ENCODE assay signal across 8 cellular contexts in the genomic region with DNA sequence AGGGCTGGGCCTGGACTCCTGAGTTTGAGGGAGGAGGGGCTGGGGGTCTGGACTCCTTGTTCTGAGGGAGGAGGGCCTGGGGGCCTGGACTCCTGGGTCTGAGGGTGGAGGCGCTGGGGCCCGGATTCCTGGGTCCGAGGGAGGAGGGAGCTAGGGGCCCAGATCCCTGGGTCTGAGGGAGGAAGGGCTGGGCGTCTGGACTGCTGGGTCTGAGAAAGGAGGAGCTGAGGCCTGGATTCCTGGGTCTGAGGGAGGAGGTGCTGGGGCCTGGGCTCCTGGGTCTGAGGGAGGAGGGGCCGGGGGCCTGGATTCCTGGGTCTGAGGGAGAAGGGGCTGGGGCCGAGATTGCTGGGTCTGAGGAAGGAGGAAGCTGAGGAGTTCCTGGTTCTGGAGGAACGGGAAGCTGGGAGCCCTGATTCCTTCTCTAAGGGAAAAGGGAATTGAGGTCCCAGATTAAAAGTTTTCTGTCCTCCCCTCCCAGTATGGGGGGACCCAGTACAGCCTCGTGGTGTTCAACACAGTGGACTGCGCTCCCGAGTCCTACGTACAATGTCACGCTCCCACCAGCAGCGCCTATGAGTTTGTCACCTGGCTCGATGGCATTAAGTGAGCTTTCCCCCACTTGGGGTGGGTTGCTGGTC. TPM values are rescaled to one million over a fixed set of nuclear protein-coding genes. Genes with fewer than 3 reads are reported as not detected.
DNase-seq lines count a peak whose midpoint lies in the region; TF ChIP-seq lines count a peak whose summit lies in the region.

No MANE protein-coding gene starts in this region.

- TF ChIP-seq POLR2A in thyroid gland (IDR thresholded peaks at IDR 0.05) = no peak

- peak overlapping the region; percentile 98 for H3K4me3 Mint-ChIP-seq in activated CD4-positive, alpha-beta T cell treated with anti-CD3 and anti-CD28 coated beads, Interleukin-2, amount 10 ng/mL, durations not matched to agents 7 days and 5 days
- peak overlapping the region; percentile 94 for H3K4me3 Mint-ChIP-seq in activated naive CD8-positive, alpha-beta T cell treated with anti-CD3 and anti-CD28 coated beads for 36 hours

- TF ChIP-seq CTCF in thyroid gland (IDR thresholded peaks at IDR 0.05) = no peak

- POLR2A ChIA-PET in activated CD4-positive, alpha-beta T cell treated with anti-CD3 and anti-CD28 coated beads, Interleukin-2, amount 10 ng/mL, durations not matched to agents 7 days and 5 days (lab: Charles Lee) = no interaction called here

- H3K27me3 Mint-ChIP-seq in activated CD4-positive, alpha-beta T cell treated with anti-CD3 and anti-CD28 coated beads, Interleukin-2, amount 10 ng/mL, durations not matched to agents 7 days and 5 days = no peaks in the 10 kb centered on the region
- H3K27me3 Mint-ChIP-seq in activated naive CD8-positive, alpha-beta T cell treated with anti-CD3 and anti-CD28 coated beads for 36 hours = no peaks in the 10 kb centered on the region

- no peaks in the 10 kb centered on the region for H3K9me3 Mint-ChIP-seq in activated CD4-positive, alpha-beta T cell treated with anti-CD3 and anti-CD28 coated beads, Interleukin-2, amount 10 ng/mL, durations not matched to agents 7 days and 5 days
- no peaks in the 10 kb centered on the region for H3K9me3 Mint-ChIP-seq in activated naive CD8-positive, alpha-beta T cell treated with anti-CD3 and anti-CD28 coated beads for 36 hours

- peaks cover 30 to 35% of the 10 kb centered on the region in 2 donors for H3K4me1 ChIP-seq in thyroid gland

- DNase-seq in activated CD4-positive, alpha-beta T cell treated with anti-CD3 and anti-CD28 coated beads, Interleukin-2, amount 10 ng/mL, durations not matched to agents 7 days and 5 days = no peak
- no peak for DNase-seq in activated CD4-positive, alpha-beta T cell treated with anti-CD3 and anti-CD28 coated beads, Interleukin-2, amount 50 U/mL, for 1 hour
- no peak for DNase-seq in activated naive CD8-positive, alpha-beta T cell treated with anti-CD3 and anti-CD28 coated beads for 36 hours
- peak; percentile 29 for DNase-seq in kidney tubule cell (ENCODE audit: low spot score)
- peak in 1 of 2 donors; percentile 18 for DNase-seq in thyroid gland
- no peak for DNase-seq in AG20443 (ENCODE audit: low spot score)
- DNase-seq in NCI-H1436 (lab: John Stamatoyannopoulos, UW) = no peak
- no peak for DNase-seq in NCI-H2029 treated with DMSO at 0.1 percent for 48 hours (lab: John Stamatoyannopoulos, UW)

- H3K27me3 ChIP-seq in thyroid gland = no peaks in the 10 kb centered on the region

- H3K9me3 ChIP-seq in thyroid gland = no peaks in the 10 kb centered on the region

- H3K36me3 Mint-ChIP-seq in activated CD4-positive, alpha-beta T cell treated with anti-CD3 and anti-CD28 coated beads, Interleukin-2, amount 10 ng/mL, durations not matched to agents 7 days and 5 days (ENCODE audit: low read depth) = peaks cover 15% of the 10 kb centered on the region
- H3K36me3 Mint-ChIP-seq in activated naive CD8-positive, alpha-beta T cell treated with anti-CD3 and anti-CD28 coated beads for 36 hours = no peaks in the 10 kb centered on the region

- peaks cover 0 to 3% of the 10 kb centered on the region in 2 donors for H3K36me3 ChIP-seq in thyroid gland

- CTCF ChIA-PET in activated CD4-positive, alpha-beta T cell treated with anti-CD3 and anti-CD28 coated beads, Interleukin-2, amount 10 ng/mL, durations not matched to agents 7 days and 5 days (lab: Charles Lee) = interaction anchor here (1.2 to 1.7 kb wide), 3 partner anchors 9 to 29 kb away, joined by 3 to 5 read pairs (median 4); no protein-coding TSS in a partner anchor

- 23 to 33% methylated on average over 10 to 12 of the region's 14 CpGs for WGBS in thyroid gland, 2 donors

- peak overlapping the region; percentile 99 for H3K27ac Mint-ChIP-seq in activated CD4-positive, alpha-beta T cell treated with anti-CD3 and anti-CD28 coated beads, Interleukin-2, amount 10 ng/mL, durations not matched to agents 7 days and 5 days
- H3K27ac Mint-ChIP-seq in activated naive CD8-positive, alpha-beta T cell treated with anti-CD3 and anti-CD28 coated beads for 36 hours = peak overlapping the region; percentile 97

- intact Hi-C loops in thyroid gland (cut with DNase I) = loop anchor here (5.0 kb wide), 1 partner anchor 33 kb away; a partner anchor contains a TSS

- H3K27ac ChIP-seq in thyroid gland = peak overlapping the region; percentile 85 to 97 (median 92)

- peaks cover 26% of the 10 kb centered on the region for H3K4me1 Mint-ChIP-seq in activated CD4-positive, alpha-beta T cell treated with anti-CD3 and anti-CD28 coated beads, Interleukin-2, amount 10 ng/mL, durations not matched to agents 7 days and 5 days
- peaks cover 21% of the 10 kb centered on the region for H3K4me1 Mint-ChIP-seq in activated naive CD8-positive, alpha-beta T cell treated with anti-CD3 and anti-CD28 coated beads for 36 hours

- H3K4me3 ChIP-seq in thyroid gland (replicated peaks in 1 of 3) = peak overlapping the region; percentile 61 to 70 (median 64)

RNA-seq across cellular contexts. Expression of a gene that starts 0.7 kb away (rescaled TPM):
- 10 to 100 TPM; 57.9 to 62.7 TPM for total RNA-seq in activated CD4-positive, alpha-beta T cell treated with anti-CD3 and anti-CD28 coated beads, Interleukin-2, amount 10 ng/mL, durations not matched to agents 7 days and 5 days
- total RNA-seq in activated naive CD8-positive, alpha-beta T cell treated with anti-CD3 and anti-CD28 coated beads for 36 hours = 10 to 100 TPM; 41.6 to 44.8 TPM
- total RNA-seq in thyroid gland = 10 to 100 TPM; 42.6 to 50.2 (median 44.9) TPM

RNA-seq across cellular contexts. Expression of a gene that starts 5.7 kb away (rescaled TPM):
- 10 to 100 TPM; 13.3 to 13.9 TPM for total RNA-seq in activated CD4-positive, alpha-beta T cell treated with anti-CD3 and anti-CD28 coated beads, Interleukin-2, amount 10 ng/mL, durations not matched to agents 7 days and 5 days
- 10 to 100 TPM; 28.7 to 30.9 TPM for total RNA-seq in activated naive CD8-positive, alpha-beta T cell treated with anti-CD3 and anti-CD28 coated beads for 36 hours
- total RNA-seq in thyroid gland = 10 to 100 TPM; 20.1 to 40.1 (median 33.3) TPM

RNA-seq across cellular contexts. Expression of a gene that starts 32.1 kb away (rescaled TPM):
- total RNA-seq in activated CD4-positive, alpha-beta T cell treated with anti-CD3 and anti-CD28 coated beads, Interleukin-2, amount 10 ng/mL, durations not matched to agents 7 days and 5 days = 10 to 100 TPM; 60.7 to 76.8 TPM
- 10 to 100 TPM; 73.9 to 76.4 TPM for total RNA-seq in activated naive CD8-positive, alpha-beta T cell treated with anti-CD3 and anti-CD28 coated beads for 36 hours
- 100 to 1,000 TPM in 2 of 4 donors, 10 to 100 TPM in 2; 88.3 to 148 (median 98.9) TPM for total RNA-seq in thyroid gland

RNA-seq across cellular contexts. Expression of a gene that starts 48.6 kb away (rescaled TPM):
- total RNA-seq in activated CD4-positive, alpha-beta T cell treated with anti-CD3 and anti-CD28 coated beads, Interleukin-2, amount 10 ng/mL, durations not matched to agents 7 days and 5 days = 100 to 1,000 TPM; 105 to 131 TPM
- 100 to 1,000 TPM in 1 of 2 experiments, 10 to 100 TPM in 1; 78.9 to 143 TPM for total RNA-seq in activated naive CD8-positive, alpha-beta T cell treated with anti-CD3 and anti-CD28 coated beads for 36 hours
- total RNA-seq in thyroid gland = 100 to 1,000 TPM in 1 of 4 donors, 10 to 100 TPM in 3; 54.6 to 124 (median 84.3) TPM

RNA-seq across cellular contexts. Expression of a gene that starts 52.0 kb away (rescaled TPM):
- 10 to 100 TPM; 77.2 to 87.9 TPM for total RNA-seq in activated CD4-positive, alpha-beta T cell treated with anti-CD3 and anti-CD28 coated beads, Interleukin-2, amount 10 ng/mL, durations not matched to agents 7 days and 5 days
- total RNA-seq in activated naive CD8-positive, alpha-beta T cell treated with anti-CD3 and anti-CD28 coated beads for 36 hours = 10 to 100 TPM; 83.0 to 83.2 TPM
- 10 to 100 TPM; 48.4 to 77.6 (median 66.9) TPM for total RNA-seq in thyroid gland
